17 cellular contexts compared by ENCODE assay signal in genomic region chr14:72809063-72809462, GRCh38.
DNase-seq lines count a peak whose midpoint lies in the region; ATAC-seq and TF ChIP-seq lines count a peak whose summit lies in the region.
"Had no signal": no experiment of that assay in that cellular context is flagged by ENCODE, and none has a peak within 500 bp of the region (broad histone marks: within the 10 kb centered on the region; RNA-seq: fewer than 3 reads in every experiment).

No MANE protein-coding gene starts in this region.

- no peak for TF ChIP-seq POLR2A in ovary (IDR thresholded peaks at IDR 0.05)

- POLR2A ChIA-PET in activated CD4-positive, alpha-beta T cell treated with anti-CD3 and anti-CD28 coated beads for 36 hours (lab: Charles Lee) = no interaction called here
- POLR2A ChIA-PET in A673 (lab: Charles Lee; ENCODE audit: low non-redundant PET) = no interaction called here

- H3K27me3 ChIP-seq in A673 (replicated peaks; ENCODE audit: insufficient read depth, low read depth, low read length, poor library complexity) (no peaks in the 10 kb centered on the region), ovary (no peaks in the 10 kb centered on the region), GM23248 (replicated peaks; ENCODE audit: insufficient read depth) (no peaks in the 10 kb centered on the region)

- H3K9me2 ChIP-seq in GM23248 (ENCODE audit: insufficient read depth) = no peaks in the 10 kb centered on the region

- intact Hi-C loops in activated CD4-positive, alpha-beta T cell treated with anti-CD3 and anti-CD28 coated beads for 36 hours (cut with DNase I, micrococcal nuclease) = no loop called here
- intact Hi-C loops in A673 (cut with micrococcal nuclease; ENCODE audit: unreplicated experiment) (no loop called here), ovary (cut with DNase I) (no loop called here)

- 0 out of 2 replicates have a peak, but pooled peaks cover 4% of the 10 kb centered on the region for H3F3A ChIP-seq in GM23248 (ENCODE audit: insufficient read depth)

- no peaks in the 10 kb centered on the region for H4K20me1 ChIP-seq in GM23248 (ENCODE audit: insufficient read depth)

- TF ChIP-seq CTCF in A673 (conservative IDR thresholded peaks at IDR 0.05; ENCODE audit: low read depth, low read length) = no peak
- TF ChIP-seq CTCF in ovary (IDR thresholded peaks at IDR 0.05) = no peak

- peak overlapping the region; percentile 42 for H3K27ac ChIP-seq in A673 (ENCODE audit: low read depth, low read length, poor library complexity, severe bottlenecking)
- H3K27ac ChIP-seq in ovary = peak overlapping the region in 1 of 2 donors; percentile 4
- no peak overlapping the region for H3K27ac ChIP-seq in GM23248
- H3K27ac ChIP-seq: 22Rv1, C4-2B had no signal

- CTCF ChIA-PET in activated CD4-positive, alpha-beta T cell treated with anti-CD3 and anti-CD28 coated beads for 36 hours (lab: Charles Lee) = interaction anchor here (0.6 to 0.9 kb wide), 2 partner anchors 12 to 128 kb away, joined by 3 read pairs; no protein-coding TSS in a partner anchor
- CTCF ChIA-PET in A673 (lab: Charles Lee) = no interaction called here

- no peak for TF ChIP-seq EP300 in ovary (IDR thresholded peaks at IDR 0.05)

- no peaks in the 10 kb centered on the region for H3K27me3 Mint-ChIP-seq in activated CD4-positive, alpha-beta T cell treated with anti-CD3 and anti-CD28 coated beads for 36 hours
- H3K27me3 Mint-ChIP-seq in activated naive CD8-positive, alpha-beta T cell treated with anti-CD3 and anti-CD28 coated beads for 36 hours = no peaks in the 10 kb centered on the region
- no peaks in the 10 kb centered on the region for H3K27me3 Mint-ChIP-seq in stimulated activated memory B cell treated with anti-CD40 and anti-IgM and Interleukin-4, amounts not matched to agents 10 μg/mL and 1 μg/mL and 100 μg/mL, for 72 hours

- 48 to 61% (median 51%) methylated on average over 6 of the region's 6 CpGs for WGBS in ovary, 3 donors
- WGBS in GM23248 (ENCODE audit: low coverage in 1 of 2, low lambda C conversion rate in 2 of 2, missing lambda C conversion rate in 2 of 2), 2 experiments = 48 to 72% methylated on average over 6 of the region's 6 CpGs

- no peaks in the 10 kb centered on the region for H3K36me3 Mint-ChIP-seq in activated CD4-positive, alpha-beta T cell treated with anti-CD3 and anti-CD28 coated beads for 36 hours (ENCODE audit: low read depth)
- H3K36me3 Mint-ChIP-seq in activated naive CD8-positive, alpha-beta T cell treated with anti-CD3 and anti-CD28 coated beads for 36 hours = peaks cover 4% of the 10 kb centered on the region
- peaks cover 7% of the 10 kb centered on the region for H3K36me3 Mint-ChIP-seq in stimulated activated memory B cell treated with anti-CD40 and anti-IgM and Interleukin-4, amounts not matched to agents 10 μg/mL and 1 μg/mL and 100 μg/mL, for 72 hours

- ATAC-seq in activated CD4-positive, alpha-beta T cell treated with anti-CD3 and anti-CD28 coated beads for 36 hours = no peak
- no peak for ATAC-seq in stimulated activated memory B cell treated with anti-CD40 and anti-IgM and Interleukin-4, amounts not matched to agents 10 μg/mL and 1 μg/mL and 100 μg/mL, for 72 hours
- no peak for ATAC-seq in HG02610 (IDR thresholded peaks at IDR 0.05; ENCODE audit: unreplicated experiment)

- H3K27ac Mint-ChIP-seq in activated CD4-positive, alpha-beta T cell treated with anti-CD3 and anti-CD28 coated beads for 36 hours = peak overlapping the region; percentile 53
- peak overlapping the region; percentile 35 for H3K27ac Mint-ChIP-seq in activated naive CD8-positive, alpha-beta T cell treated with anti-CD3 and anti-CD28 coated beads for 36 hours
- H3K27ac Mint-ChIP-seq in stimulated activated memory B cell treated with anti-CD40 and anti-IgM and Interleukin-4, amounts not matched to agents 10 μg/mL and 1 μg/mL and 100 μg/mL, for 72 hours = no peak overlapping the region

- in situ Hi-C loops in GM23248 (cut with MboI) = no loop called here

- peaks cover 90% of the 10 kb centered on the region for H3K79me2 ChIP-seq in GM23248 (ENCODE audit: insufficient read depth)

- H3K9me3 Mint-ChIP-seq in activated CD4-positive, alpha-beta T cell treated with anti-CD3 and anti-CD28 coated beads for 36 hours (ENCODE audit: low read depth) = no peaks in the 10 kb centered on the region
- H3K9me3 Mint-ChIP-seq in activated naive CD8-positive, alpha-beta T cell treated with anti-CD3 and anti-CD28 coated beads for 36 hours = no peaks in the 10 kb centered on the region
- H3K9me3 Mint-ChIP-seq in stimulated activated memory B cell treated with anti-CD40 and anti-IgM and Interleukin-4, amounts not matched to agents 10 μg/mL and 1 μg/mL and 100 μg/mL, for 72 hours = no peaks in the 10 kb centered on the region

- H2AFZ ChIP-seq in GM23248 = no peak overlapping the region

- no peak overlapping the region for H3K4me2 ChIP-seq in GM23248 (ENCODE audit: unreplicated experiment)

- H3K4me3 ChIP-seq in A673 (ENCODE audit: low read depth, low read length, poor library complexity, severe bottlenecking) (no peak overlapping the region), ovary (no peak overlapping the region), GM23248 (no peak overlapping the region)

- no peaks in the 10 kb centered on the region for H3K36me3 ChIP-seq in A673 (ENCODE audit: insufficient read depth, low read length, poor library complexity, severe bottlenecking)
- no peaks in the 10 kb centered on the region for H3K36me3 ChIP-seq in ovary
- H3K36me3 ChIP-seq in GM23248 (ENCODE audit: low read depth) = no peaks in the 10 kb centered on the region

- no peak overlapping the region for H3K4me3 Mint-ChIP-seq in activated CD4-positive, alpha-beta T cell treated with anti-CD3 and anti-CD28 coated beads for 36 hours
- no peak overlapping the region for H3K4me3 Mint-ChIP-seq in activated naive CD8-positive, alpha-beta T cell treated with anti-CD3 and anti-CD28 coated beads for 36 hours
- no peak overlapping the region for H3K4me3 Mint-ChIP-seq in stimulated activated memory B cell treated with anti-CD40 and anti-IgM and Interleukin-4, amounts not matched to agents 10 μg/mL and 1 μg/mL and 100 μg/mL, for 72 hours
- H3K4me3 Mint-ChIP-seq: H9 had no signal

- no TSS peak for BruUV-seq in A673 (replicated peaks; lab: Mats Ljungman, UMichigan)

- H3K9ac ChIP-seq in GM23248 = no peak overlapping the region

- peaks cover 5% of the 10 kb centered on the region for H3K4me1 ChIP-seq in A673 (ENCODE audit: insufficient read depth, low read length, poor library complexity, severe bottlenecking)
- H3K4me1 ChIP-seq in ovary (ENCODE audit: insufficient read depth) = peaks cover 15% of the 10 kb centered on the region
- H3K4me1 ChIP-seq in GM23248 (ENCODE audit: insufficient read depth) = peaks cover 20% of the 10 kb centered on the region; the same call in 1 of the 2 replicates

- DNase-seq in activated CD4-positive, alpha-beta T cell treated with anti-CD3 and anti-CD28 coated beads for 36 hours = no peak
- no peak for DNase-seq in activated CD4-positive, alpha-beta T cell treated with anti-CD3 and anti-CD28 coated beads for 4 hours
- DNase-seq in A673 (ENCODE audit: low spot score) (no peak), ovary (peak in 3 of 5 donors; percentile 51 to 59 (median 53)), GM23248 (no peak)
- DNase-seq in activated naive CD8-positive, alpha-beta T cell treated with anti-CD3 and anti-CD28 coated beads for 36 hours = no peak
- DNase-seq: DMS153, H9, Karpas-422, MM.1S, NCI-H1930, NCI-H2171, NCI-H774 had no signal

- H3K4me1 Mint-ChIP-seq in activated CD4-positive, alpha-beta T cell treated with anti-CD3 and anti-CD28 coated beads for 36 hours = peaks cover 23% of the 10 kb centered on the region
- H3K4me1 Mint-ChIP-seq in activated naive CD8-positive, alpha-beta T cell treated with anti-CD3 and anti-CD28 coated beads for 36 hours = peaks cover 25% of the 10 kb centered on the region
- peaks cover 36% of the 10 kb centered on the region for H3K4me1 Mint-ChIP-seq in stimulated activated memory B cell treated with anti-CD40 and anti-IgM and Interleukin-4, amounts not matched to agents 10 μg/mL and 1 μg/mL and 100 μg/mL, for 72 hours

- no peaks in the 10 kb centered on the region for H3K9me3 ChIP-seq in A673 (ENCODE audit: low read depth, low read length, poor library complexity, severe bottlenecking)
- no peaks in the 10 kb centered on the region for H3K9me3 ChIP-seq in ovary
- H3K9me3 ChIP-seq in GM23248 (ENCODE audit: low read depth) = no peaks in the 10 kb centered on the region

Comparison
In these comparisons a context has a peak if more than half of its experiments do, and no peak if none do; other contexts are left out.
1. DNase-seq: peak in ovary (3 of 5); none in activated CD4-positive, alpha-beta T cell treated with anti-CD3 and anti-CD28 coated beads for 36 hours (single experiment), activated CD4-positive, alpha-beta T cell treated with anti-CD3 and anti-CD28 coated beads for 4 hours (0 of 2), A673 (single experiment), activated naive CD8-positive, alpha-beta T cell treated with anti-CD3 and anti-CD28 coated beads for 36 hours (single experiment) and GM23248 (single experiment).